1 cellular context compared by ENCODE assay signal in genomic region chr13:107205318-107206112, GRCh38.
TF ChIP-seq lines count a peak whose summit lies in the region.

No MANE protein-coding gene starts in this region.

TF ChIP-seq in GM23338, 12 proteins besides CTCF, POLR2A, EP300 and RAD21 (continued from another document):
- no peak for TF ChIP-seq REST (IDR thresholded peaks at IDR 0.05; ENCODE audit: unreplicated experiment)
- no peak for TF ChIP-seq ZNF114 (CRISPR knock-in tag; IDR thresholded peaks at IDR 0.05)
- no peak for TF ChIP-seq CREB1 (CRISPR knock-in tag; IDR thresholded peaks at IDR 0.05; ENCODE audit: low read depth)
- TF ChIP-seq ZNF462 (CRISPR knock-in tag; IDR thresholded peaks at IDR 0.05), result no peak
- TF ChIP-seq ETS1 (IDR thresholded peaks at IDR 0.05), result no peak
- no peak for TF ChIP-seq ZNF331 (CRISPR knock-in tag; IDR thresholded peaks at IDR 0.05; ENCODE audit: low read depth)
- TF ChIP-seq STAT1 (IDR thresholded peaks at IDR 0.05; ENCODE audit: unreplicated experiment), result no peak
- no peak for TF ChIP-seq POLR2AphosphoS5 (IDR thresholded peaks at IDR 0.05; ENCODE audit: low read depth)
